Comparison of ENCODE assay signal across 8 cellular contexts in the genomic region with DNA sequence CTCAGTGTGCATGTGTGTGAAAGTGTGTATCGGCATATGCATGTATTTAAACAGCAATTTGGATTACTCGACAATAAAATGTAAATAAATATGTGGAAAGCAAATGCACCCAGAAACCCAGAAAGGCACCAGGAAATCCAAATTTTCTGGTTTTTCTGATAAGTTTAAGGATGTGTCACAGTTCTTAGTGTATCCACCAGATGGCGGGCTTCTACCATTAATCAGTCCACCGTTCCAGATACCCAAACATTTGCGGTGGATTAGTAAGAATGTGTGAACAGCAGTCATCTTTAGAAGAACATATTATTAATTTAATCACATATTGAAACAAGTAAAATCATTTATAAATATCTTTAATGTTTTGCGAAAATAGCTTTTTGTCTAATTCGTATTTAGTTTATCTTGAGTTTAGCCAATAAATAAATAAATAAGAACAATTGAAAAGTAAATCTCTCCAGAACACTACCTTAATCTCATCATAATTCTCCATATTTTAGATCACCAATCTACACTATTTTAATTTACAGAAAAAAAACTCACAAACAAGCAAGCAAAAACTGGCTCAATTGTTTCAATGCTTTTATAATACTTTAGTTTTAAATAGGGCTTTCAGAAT.
DNase-seq lines count a peak whose midpoint lies in the region; ATAC-seq, FAIRE-seq and TF ChIP-seq lines count a peak whose summit lies in the region.

No MANE protein-coding gene starts in this region.

- no peak overlapping the region for H3K27ac Mint-ChIP-seq in H9

- H3K27me3 Mint-ChIP-seq in H9 (ENCODE audit: low read depth): no peaks in the 10 kb centered on the region

- no peak overlapping the region for H2BK120ac ChIP-seq in H9 (ENCODE audit: low read depth, low read length, poor library complexity, severe bottlenecking)

- no peak overlapping the region for H3T11ph ChIP-seq in H9 (ENCODE audit: low read length)

- H4K5ac ChIP-seq in H9 (ENCODE audit: insufficient read length, low read depth, low read length): no peak overlapping the region

- no peak overlapping the region for H3K4me3 Mint-ChIP-seq in H9

- H3K9ac ChIP-seq in H9 (ENCODE audit: extremely low read depth, insufficient read length, low read length) (no peak overlapping the region), MM.1S (ENCODE audit: low read length) (no peak overlapping the region)

- no peaks in the 10 kb centered on the region for H4K20me1 ChIP-seq in H9 (ENCODE audit: control insufficient read depth, insufficient read depth, insufficient read length)
- H4K20me1 ChIP-seq in MM.1S (ENCODE audit: insufficient read depth, low read length): no peaks in the 10 kb centered on the region

- H3K4me3 ChIP-seq in MM.1S (ENCODE audit: low read length) (no peak overlapping the region), right cardiac atrium (ENCODE audit: low read length) (no peak overlapping the region), small intestine (ENCODE audit: low read depth in 1 of 2, low read length in 2 of 2) (no peak overlapping the region)

- no peak for TF ChIP-seq POLR2A in H54 (IDR thresholded peaks at IDR 0.05; ENCODE audit: low read depth, low read length)

- no peak overlapping the region for H3K27ac ChIP-seq in H9 (ENCODE audit: insufficient read length, low read depth, low read length)
- H3K27ac ChIP-seq in MM.1S (ENCODE audit: low read length): no peak overlapping the region
- H3K27ac ChIP-seq in right cardiac atrium (ENCODE audit: low read length): no peak overlapping the region
- H3K27ac ChIP-seq in small intestine (ENCODE audit: low read depth in 1 of 2, low read length in 1 of 2): no peak overlapping the region

- H3K27me3 ChIP-seq in H9 (ENCODE audit: insufficient read depth, low read length) (no peaks in the 10 kb centered on the region), MM.1S (replicated peaks; ENCODE audit: insufficient read depth, low read length) (no peaks in the 10 kb centered on the region), right cardiac atrium (ENCODE audit: control insufficient read depth, insufficient read depth) (no peaks in the 10 kb centered on the region), small intestine (ENCODE audit: control insufficient read depth in 2 of 2, insufficient read depth in 2 of 2, low read length in 2 of 2) (no peaks in the 10 kb centered on the region)

- H2AFZ ChIP-seq in H9 (ENCODE audit: low read length) (no peak overlapping the region), MM.1S (ENCODE audit: low read length) (no peak overlapping the region)

- H2AK5ac ChIP-seq in H9 (ENCODE audit: insufficient read length, low read length): no peak overlapping the region

- H2BK20ac ChIP-seq in H9 (ENCODE audit: low read depth, low read length, poor library complexity, severe bottlenecking): no peak overlapping the region

- H4K8ac ChIP-seq in H9 (replicated peaks; ENCODE audit: insufficient read length, low read depth, low read length): no peak overlapping the region

- FAIRE-seq in small intestine (lab: Jason Lieb, UNC): peak; percentile 84
- no peak for FAIRE-seq in H54 (lab: Jason Lieb, UNC)

- H3K79me2 ChIP-seq in H9 (ENCODE audit: insufficient read depth, low read length): no peaks in the 10 kb centered on the region
- H3K79me2 ChIP-seq in MM.1S (ENCODE audit: low read length): no peaks in the 10 kb centered on the region

- no peak for DNase-seq in H9
- peak; percentile 49 for DNase-seq in MM.1S
- DNase-seq in T follicular helper cell (ENCODE audit: low read depth): peak; percentile 33
- DNase-seq in amniotic stem cell (lab: John Stamatoyannopoulos, UW): peak; percentile 41
- no peak for DNase-seq in right cardiac atrium
- DNase-seq in small intestine: peak; percentile 48
- no peak for DNase-seq in H54 (ENCODE audit: insufficient read length, low spot score)

- H2BK5ac ChIP-seq in H9 (ENCODE audit: insufficient read length, low read length): no peak overlapping the region

- H3K4me1 ChIP-seq in H9 (ENCODE audit: insufficient read depth, low read length) (no peaks in the 10 kb centered on the region), MM.1S (ENCODE audit: low read length) (no peaks in the 10 kb centered on the region), right cardiac atrium (ENCODE audit: control insufficient read depth, insufficient read depth, low read length) (no peaks in the 10 kb centered on the region), small intestine (ENCODE audit: control insufficient read depth in 2 of 2, insufficient read depth in 1 of 2, low read depth in 1 of 2, low read length in 1 of 2) (no peaks in the 10 kb centered on the region)

- 0 out of 4 replicates have a peak, but pooled peaks cover 0 to 2% of the 10 kb centered on the region in 2 experiments for H3K4me1 Mint-ChIP-seq in H9

- WGBS in H9 (ENCODE audit: extremely low coverage, insufficient read length, low lambda C conversion rate): no CpG with 5 or more reads among the region's 7 CpGs
- WGBS in right cardiac atrium: 3% methylated on average over 7 of the region's 7 CpGs
- 2 to 6% (median 3%) methylated on average over 7 of the region's 7 CpGs for WGBS in small intestine, 3 donors

- no peak overlapping the region for H3K4ac ChIP-seq in H9 (ENCODE audit: low read depth, low read length)

- TF ChIP-seq CTCF in GM12872 (IDR thresholded peaks at IDR 0.05; ENCODE audit: insufficient read depth, low read depth, low read length) (peak; percentile 56), H9 (conservative IDR thresholded peaks at IDR 0.05) (peak; percentile 88), MM.1S (IDR thresholded peaks at IDR 0.05; ENCODE audit: low read length) (peak; percentile 64)

- no peak overlapping the region for H3K56ac ChIP-seq in H9 (ENCODE audit: insufficient read length, low read depth, low read length)

- H3K36me3 ChIP-seq in MM.1S (replicated peaks; ENCODE audit: insufficient read depth, low read length): no peaks in the 10 kb centered on the region
- H3K36me3 ChIP-seq in small intestine (ENCODE audit: control insufficient read depth in 2 of 2, insufficient read depth in 2 of 2, low read length in 2 of 2): no peaks in the 10 kb centered on the region

- no peaks in the 10 kb centered on the region for H3K36me3 Mint-ChIP-seq in H9 (ENCODE audit: insufficient read depth in 1 of 3, low read depth in 3 of 3)

- no peaks in the 10 kb centered on the region for H3K9me2 ChIP-seq in MM.1S (replicated peaks; ENCODE audit: insufficient read depth, low read length)

- H3K79me1 ChIP-seq in H9 (ENCODE audit: insufficient read depth, low read depth, low read length, poor library complexity, severe bottlenecking): no peaks in the 10 kb centered on the region

- H3K23ac ChIP-seq in H9 (ENCODE audit: insufficient read length, low read depth, low read length): no peak overlapping the region

- no peak overlapping the region for H3K14ac ChIP-seq in H9 (ENCODE audit: insufficient read depth, low read length)

- H3K23me2 ChIP-seq in H9 (ENCODE audit: insufficient read length, low read depth, low read length, poor library complexity, severe bottlenecking): no peaks in the 10 kb centered on the region

- no peak overlapping the region for H3K4me2 ChIP-seq in H9 (ENCODE audit: insufficient read depth, insufficient read length, low read length)
- no peak overlapping the region for H3K4me2 ChIP-seq in MM.1S (ENCODE audit: low read depth, low read length)

- peak; percentile 62 to 71 for ATAC-seq in right cardiac atrium

- H3F3A ChIP-seq in MM.1S (ENCODE audit: insufficient read depth, low read length): no peaks in the 10 kb centered on the region

- H3K18ac ChIP-seq in H9 (ENCODE audit: insufficient read length, low read depth, low read length): no peak overlapping the region

- H3K9me3 ChIP-seq in H9 (ENCODE audit: control insufficient read depth, low read depth, low read length) (no peaks in the 10 kb centered on the region), MM.1S (replicated peaks; ENCODE audit: insufficient read depth, low read length) (no peaks in the 10 kb centered on the region), right cardiac atrium (ENCODE audit: control insufficient read depth, low read length) (no peaks in the 10 kb centered on the region), small intestine (ENCODE audit: control insufficient read depth, low read depth) (no peaks in the 10 kb centered on the region)

- no peak overlapping the region for H4K91ac ChIP-seq in H9 (ENCODE audit: insufficient read length, low read depth, low read length)

- no peak overlapping the region for H2BK15ac ChIP-seq in H9 (ENCODE audit: low read depth, low read length)

- no peaks in the 10 kb centered on the region; a peak in 1 of 5 replicates for H3K9me3 Mint-ChIP-seq in H9

- intact Hi-C loops in right cardiac atrium (cut with DNase I): loop anchor here (5.0 to 10.0 kb wide), 3 partner anchors 1435 to 1445 kb away; no protein-coding TSS in a partner anchor

- H2BK12ac ChIP-seq in H9 (ENCODE audit: insufficient read length, low read depth, low read length): no peak overlapping the region

Comparison
In these comparisons a context has a peak if more than half of its experiments do, and no peak if none do; other contexts are left out.
1. DNase-seq: peak in MM.1S (single experiment), T follicular helper cell (single experiment), amniotic stem cell (single experiment) and small intestine (single experiment); none in H9 (single experiment), right cardiac atrium (0 of 3) and H54 (single experiment).
2. Peak in every context shown above with its lines, with median percentiles within 50 percentile points of each other: CTCF ChIP-seq.